ENCODE assay signal across 13 cellular contexts in genomic region chr6:170114956-170115855, GRCh38.
DNase-seq lines count a peak whose midpoint lies in the region; ATAC-seq, FAIRE-seq and TF ChIP-seq lines count a peak whose summit lies in the region.
"Had no signal": no experiment of that assay in that cellular context is flagged by ENCODE, and none has a peak within 500 bp of the region (broad histone marks: within the 10 kb centered on the region; RNA-seq: fewer than 3 reads in every experiment).

No MANE protein-coding gene starts in this region.

- H3K4me1 Mint-ChIP-seq in endodermal cell = no peaks in the 10 kb centered on the region

- H3K4me3 Mint-ChIP-seq in endodermal cell = no peak overlapping the region
- H3K4me3 Mint-ChIP-seq: dendritic cell treated with granulocyte-macrophage colony-stimulating factor and Interleukin-4, amounts not matched to agents 40 ng/mL and 50 ng/mL, for 4 days had no signal

- no peaks in the 10 kb centered on the region for H3K27me3 Mint-ChIP-seq in endodermal cell (ENCODE audit: insufficient read depth)

- no peak overlapping the region for H3K9ac ChIP-seq in endodermal cell (ENCODE audit: extremely low read depth, low read length, poor library complexity, severe bottlenecking)

- H3K36me3 ChIP-seq in endodermal cell (ENCODE audit: control insufficient read depth, insufficient read depth, low read length) (no peaks in the 10 kb centered on the region), ovary (no peaks in the 10 kb centered on the region)
- H3K36me3 ChIP-seq: adrenal gland, thyroid gland had no signal

- ATAC-seq in HG02970 (IDR thresholded peaks at IDR 0.05; ENCODE audit: low FRiP score, unreplicated experiment) = no peak

- intact Hi-C loops in ovary (cut with DNase I) = loop anchor here in 1 of 4 donors (10.0 kb wide), 1 partner anchor 260 kb away; no protein-coding TSS in a partner anchor

- no peak for FAIRE-seq in H54 (lab: Jason Lieb, UNC)
- FAIRE-seq: A204.1 had no signal

- TF ChIP-seq POLR2A in ovary (IDR thresholded peaks at IDR 0.05) (no peak), H54 (IDR thresholded peaks at IDR 0.05; ENCODE audit: low read depth, low read length) (no peak)

- TF ChIP-seq CTCF in endodermal cell (conservative IDR thresholded peaks at IDR 0.05) (no peak), ovary (IDR thresholded peaks at IDR 0.05) (no peak)

- peaks cover 8% of the 10 kb centered on the region for H3K9me3 ChIP-seq in endodermal cell (ENCODE audit: control insufficient read depth, low read length)
- H3K9me3 ChIP-seq in ovary = no peaks in the 10 kb centered on the region
- H3K9me3 ChIP-seq: thyroid gland had no signal

- no peak for TF ChIP-seq EP300 in ovary (IDR thresholded peaks at IDR 0.05)

- H3K36me3 Mint-ChIP-seq in endodermal cell (ENCODE audit: low read depth) = no peaks in the 10 kb centered on the region

- no peak overlapping the region for H3K27ac ChIP-seq in endodermal cell (ENCODE audit: low read depth, low read length)
- no peak overlapping the region for H3K27ac ChIP-seq in ovary
- H3K27ac ChIP-seq: adrenal gland, thyroid gland had no signal

- peaks cover 14% of the 10 kb centered on the region for H3K9me3 Mint-ChIP-seq in endodermal cell

- H3K4me3 ChIP-seq in endodermal cell (ENCODE audit: low read length) (no peak overlapping the region), ovary (no peak overlapping the region)
- H3K4me3 ChIP-seq: adrenal gland, thyroid gland had no signal

- DNase-seq in NCI-H2029 (lab: John Stamatoyannopoulos, UW) = peak; percentile 35
- DNase-seq in NCI-H2029 treated with DMSO at 0.1 percent for 48 hours (lab: John Stamatoyannopoulos, UW) = no peak
- peak; percentile 75 for DNase-seq in ELF-1 (ENCODE audit: low read depth, low spot score)
- peak; percentile 28 for DNase-seq in endodermal cell
- peak in 4 of 5 donors; percentile 35 to 97 (median 85) for DNase-seq in ovary
- no peak for DNase-seq in T1000 (lab: John Stamatoyannopoulos, UW)
- DNase-seq in H54 (ENCODE audit: insufficient read length, low spot score) = no peak
- DNase-seq: NCI-H446, thyroid gland had no signal

- H3K27me3 ChIP-seq in endodermal cell (ENCODE audit: control insufficient read depth, insufficient read depth, low read length, poor library complexity, severe bottlenecking) (no peaks in the 10 kb centered on the region), ovary (no peaks in the 10 kb centered on the region)
- H3K27me3 ChIP-seq: adrenal gland, thyroid gland had no signal

- no peak overlapping the region for H3K27ac Mint-ChIP-seq in endodermal cell
- H3K27ac Mint-ChIP-seq: dendritic cell treated with granulocyte-macrophage colony-stimulating factor and Interleukin-4, amounts not matched to agents 40 ng/mL and 50 ng/mL, for 4 days had no signal

- no peaks in the 10 kb centered on the region for H3K4me1 ChIP-seq in endodermal cell (ENCODE audit: control insufficient read depth, insufficient read depth, low read length)
- peaks cover 3% of the 10 kb centered on the region for H3K4me1 ChIP-seq in ovary (ENCODE audit: insufficient read depth)
- H3K4me1 ChIP-seq: adrenal gland, thyroid gland had no signal

- WGBS in endodermal cell (ENCODE audit: insufficient coverage in 1 of 2, insufficient read length in 1 of 2), 2 experiments = 82 to 98% methylated on average over 6 to 15 of the region's 15 CpGs
- WGBS in ovary, 3 donors = 32 to 41% (median 33%) methylated on average over 15 of the region's 15 CpGs

Comparison
In these comparisons a context has a peak if more than half of its experiments do, and no peak if none do; other contexts are left out.
1. DNase-seq: peak in NCI-H2029 (single experiment), ELF-1 (single experiment), endodermal cell (single experiment) and ovary (4 of 5); none in NCI-H2029 treated with DMSO at 0.1 percent for 48 hours (single experiment), T1000 (single experiment) and H54 (single experiment).